23 cellular contexts compared by ENCODE assay signal in the genomic region with DNA sequence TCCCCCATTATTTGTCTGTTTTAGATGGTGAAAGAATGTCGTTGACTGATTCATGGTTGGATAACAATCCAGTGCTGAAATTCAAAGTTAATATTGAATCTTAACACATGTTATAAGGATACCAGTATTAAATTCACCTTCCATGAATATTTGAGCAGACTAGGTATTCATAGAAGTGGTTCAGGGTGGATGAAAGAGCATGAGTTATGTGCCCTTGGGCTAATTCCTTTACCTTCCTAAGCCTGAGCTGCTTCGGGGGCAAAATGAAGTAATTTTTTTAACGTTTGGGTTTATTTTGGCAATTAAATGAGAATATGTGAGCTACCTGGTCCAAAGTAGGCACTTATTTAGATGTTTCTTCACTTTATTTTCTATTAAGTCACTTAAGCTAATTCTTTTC. TPM values are rescaled to one million over a fixed set of nuclear protein-coding genes. Genes with fewer than 3 reads are reported as not detected.
DNase-seq lines count a peak whose midpoint lies in the region; ATAC-seq, FAIRE-seq and TF ChIP-seq lines count a peak whose summit lies in the region.
"Had no signal": no experiment of that assay in that cellular context is flagged by ENCODE, and none has a peak within 500 bp of the region (broad histone marks: within the 10 kb centered on the region; RNA-seq: fewer than 3 reads in every experiment).

No MANE protein-coding gene starts in this region.

- H3K4me3 ChIP-seq in PC-3 (ENCODE audit: low read length) (no peak overlapping the region), bronchial epithelial cell (ENCODE audit: low read depth, low read length) (no peak overlapping the region), keratinocyte (ENCODE audit: control insufficient read depth in 2 of 3, extremely low read depth in 1 of 3, insufficient read depth in 2 of 3, low read depth in 1 of 3, low read length in 3 of 3) (no peak overlapping the region), SJCRH30 (no peak overlapping the region)
- H3K4me3 ChIP-seq: BLaER1 had no signal

- no peak overlapping the region for H3K27ac Mint-ChIP-seq in CD4-positive, alpha-beta T cell
- H3K27ac Mint-ChIP-seq: CD4-positive, alpha-beta memory T cell; CD8-positive, alpha-beta memory T cell had no signal

- H3K9ac ChIP-seq in PC-3 (ENCODE audit: low read length) (no peak overlapping the region), keratinocyte (ENCODE audit: control insufficient read depth, extremely low read depth, insufficient read depth, low read length) (no peak overlapping the region)
- H3K9ac ChIP-seq: BLaER1 had no signal

- H3K79me2 ChIP-seq in PC-3 (ENCODE audit: low read length) (no peaks in the 10 kb centered on the region), keratinocyte (ENCODE audit: control insufficient read depth, insufficient read depth, low read length) (no peaks in the 10 kb centered on the region)

- H4K20me1 ChIP-seq in PC-3 (ENCODE audit: low read length) (no peaks in the 10 kb centered on the region), keratinocyte (ENCODE audit: control insufficient read depth, extremely low read depth, insufficient read depth, low read length) (no peaks in the 10 kb centered on the region)
- H4K20me1 ChIP-seq: BLaER1 had no signal

- H3K4me1 Mint-ChIP-seq in CD4-positive, alpha-beta T cell (ENCODE audit: low read depth) = peaks cover 11% of the 10 kb centered on the region

- H3K9me2 ChIP-seq in PC-3 (replicated peaks; ENCODE audit: low read length) = no peaks in the 10 kb centered on the region

- peak; percentile 29 for DNase-seq in PC-3
- peak; percentile 13 for DNase-seq in bronchial epithelial cell (ENCODE audit: low read depth)
- no peak for DNase-seq in keratinocyte (ENCODE audit: low read depth, low spot score)
- peak; percentile 39 for DNase-seq in renal cortical epithelial cell (ENCODE audit: low read depth)
- no peak for DNase-seq in SJCRH30
- DNase-seq in C1 segment of cervical spinal cord (lab: John Stamatoyannopoulos, UW) = no peak
- no peak for DNase-seq in CD4-positive, alpha-beta T cell
- DNase-seq: 8988T; ACHN; BE2C; CD4-positive, alpha-beta memory T cell; CD8-positive, alpha-beta memory T cell; COR-L47; DMS79 treated with DMSO at 0.1 percent for 48 hours; GF-D8 had no signal

- no peaks in the 10 kb centered on the region for H3K36me3 Mint-ChIP-seq in CD4-positive, alpha-beta T cell (ENCODE audit: low read depth)
- H3K36me3 Mint-ChIP-seq: CD4-positive, alpha-beta memory T cell; CD8-positive, alpha-beta memory T cell had no signal

- intact Hi-C loops in PC-3 (cut with micrococcal nuclease) = loop anchor here (10.0 kb wide), 1 partner anchor 477 kb away; no protein-coding TSS in a partner anchor
- intact Hi-C loops in CD4-positive, alpha-beta T cell (cut with DNase I, micrococcal nuclease) = loop anchor here (10.0 kb wide), 1 partner anchor 213 kb away; no protein-coding TSS in a partner anchor

- TF ChIP-seq CTCF in PC-3 (conservative IDR thresholded peaks at IDR 0.05; ENCODE audit: low read depth, low read length) (no peak), bronchial epithelial cell (IDR thresholded peaks at IDR 0.05; ENCODE audit: insufficient read depth, low read length, severe bottlenecking) (no peak), keratinocyte (optimal IDR thresholded peaks at IDR 0.05 in 1 of 3, IDR thresholded peaks at IDR 0.05 in 1 of 3, conservative IDR thresholded peaks at IDR 0.05 in 1 of 3; ENCODE audit: extremely low read depth in 1 of 3, insufficient read depth in 2 of 3, low read length in 3 of 3) (no peak)
- no peak for TF ChIP-seq CTCF in CD4-positive, alpha-beta T cell (IDR thresholded peaks at IDR 0.05)

- CTCF ChIA-PET in PC-3 (lab: Charles Lee) = no interaction called here
- CTCF ChIA-PET in CD4-positive, alpha-beta T cell (lab: Charles Lee) = interaction anchor here (1.3 kb wide), 1 partner anchor 11 kb away, joined by 3 read pairs; no protein-coding TSS in a partner anchor

- no peaks in the 10 kb centered on the region for H3F3A ChIP-seq in PC-3 (ENCODE audit: low read length, unreplicated experiment)

- ATAC-seq in PC-3 (no peak), GM19467 (IDR thresholded peaks at IDR 0.05; ENCODE audit: unreplicated experiment) (no peak)
- ATAC-seq in CD4-positive, alpha-beta T cell (ENCODE audit: poor library complexity) = no peak

- H3K27me3 ChIP-seq in PC-3 (ENCODE audit: low read length) (no peaks in the 10 kb centered on the region), bronchial epithelial cell (ENCODE audit: control insufficient read depth, insufficient read depth, low read length) (peaks cover 18% of the 10 kb centered on the region), keratinocyte (ENCODE audit: control insufficient read depth, extremely low read depth, insufficient read depth, low read length) (peaks cover 34% of the 10 kb centered on the region), SJCRH30 (no peaks in the 10 kb centered on the region)
- peaks cover 45% of the 10 kb centered on the region for H3K27me3 ChIP-seq in CD4-positive, alpha-beta T cell (ENCODE audit: control insufficient read depth, insufficient read depth, low read length)
- H3K27me3 ChIP-seq: BE2C, BLaER1 had no signal

- H3K9me1 ChIP-seq in keratinocyte (ENCODE audit: control insufficient read depth, extremely low read depth, insufficient read depth, low read length) = no peaks in the 10 kb centered on the region

- BruUV-seq in PC-3 (replicated peaks; lab: Mats Ljungman, UMichigan) = no TSS peak

- POLR2A ChIA-PET in PC-3 (lab: Charles Lee; ENCODE audit: unreplicated experiment) = no interaction called here
- POLR2A ChIA-PET in CD4-positive, alpha-beta T cell (lab: Charles Lee) = no interaction called here

- H3K9me3 Mint-ChIP-seq in CD4-positive, alpha-beta T cell = no peaks in the 10 kb centered on the region
- H3K9me3 Mint-ChIP-seq: CD4-positive, alpha-beta memory T cell; CD8-positive, alpha-beta memory T cell had no signal

- H3K36me3 ChIP-seq in PC-3 (ENCODE audit: low read depth, low read length) (no peaks in the 10 kb centered on the region), bronchial epithelial cell (ENCODE audit: control insufficient read depth, insufficient read depth, low read length) (no peaks in the 10 kb centered on the region), keratinocyte (ENCODE audit: control insufficient read depth in 2 of 2, extremely low read depth in 1 of 2, insufficient read depth in 2 of 2, low read length in 2 of 2) (no peaks in the 10 kb centered on the region), SJCRH30 (no peaks in the 10 kb centered on the region)
- H3K36me3 ChIP-seq: BE2C, BLaER1 had no signal

- H3K27me3 Mint-ChIP-seq in CD4-positive, alpha-beta T cell = peaks cover 58% of the 10 kb centered on the region

- H2AFZ ChIP-seq in PC-3 (ENCODE audit: low read length) (peak overlapping the region; percentile 40; the same call in 1 of the 2 replicates), keratinocyte (ENCODE audit: control insufficient read depth, low read length) (no peak overlapping the region)

- H3K4me1 ChIP-seq in PC-3 (ENCODE audit: insufficient read depth, low read length) (peaks cover 14% of the 10 kb centered on the region), keratinocyte (ENCODE audit: control insufficient read depth, extremely low read depth, insufficient read depth, low read length) (peaks cover 2% of the 10 kb centered on the region), SJCRH30 (no peaks in the 10 kb centered on the region)
- H3K4me1 ChIP-seq: BLaER1 had no signal

- H3K9me3 ChIP-seq in PC-3 (ENCODE audit: low read length) (no peaks in the 10 kb centered on the region), keratinocyte (ENCODE audit: control insufficient read depth, low read depth, low read length) (no peaks in the 10 kb centered on the region), SJCRH30 (replicated peaks) (no peaks in the 10 kb centered on the region)
- no peaks in the 10 kb centered on the region for H3K9me3 ChIP-seq in CD4-positive, alpha-beta T cell (ENCODE audit: control insufficient read depth, low read length)
- H3K9me3 ChIP-seq: BE2C had no signal

- dilution Hi-C loops in keratinocyte (cut with MboI; ENCODE audit: extremely low pct_ligation_motif_present, low sequenced_read_pairs) = no loop called here

- H3K27ac ChIP-seq in PC-3 (ENCODE audit: low read length) (no peak overlapping the region), keratinocyte (ENCODE audit: control insufficient read depth, insufficient read depth, low read length) (no peak overlapping the region), SJCRH30 (no peak overlapping the region)
- no peak overlapping the region for H3K27ac ChIP-seq in CD4-positive, alpha-beta T cell (ENCODE audit: low read depth, low read length)
- H3K27ac ChIP-seq: BLaER1, C4-2B had no signal

- H3K4me3 Mint-ChIP-seq in CD4-positive, alpha-beta T cell = no peak overlapping the region
- H3K4me3 Mint-ChIP-seq: CD4-positive, alpha-beta memory T cell; CD8-positive, alpha-beta memory T cell had no signal

- FAIRE-seq in bronchial epithelial cell (lab: Jason Lieb, UNC) = no peak
- FAIRE-seq in keratinocyte (lab: Jason Lieb, UNC) = peak; percentile 13
- FAIRE-seq: A204.1, G401.6, GM12891, GM19239 had no signal

- H3K4me2 ChIP-seq in PC-3 (ENCODE audit: low read length) = no peak overlapping the region
- H3K4me2 ChIP-seq in keratinocyte (ENCODE audit: control insufficient read depth, extremely low read depth, insufficient read depth, low read depth, low read length) = no peak overlapping the region
- H3K4me2 ChIP-seq: BLaER1 had no signal

RNA-seq across cellular contexts. Expression of a gene that starts 2.7 kb away (rescaled TPM):
- total RNA-seq in PC-3 (2014; rRNA removed) (2.1 and 2.7 TPM in 2 replicates), bronchial epithelial cell (not detected in 2 replicates), renal cortical epithelial cell (0.05 TPM in 1 of 2 replicates, not detected in the other)
- polyA plus RNA-seq in keratinocyte = 0.50 to 0.93 TPM (median 0.68 TPM) in 3 replicates
- not detected for polyA plus RNA-seq in keratinocyte (2011; ENCODE audit: low read depth)
- 0.58 and 1.6 TPM in 2 replicates for polyA plus RNA-seq in keratinocyte (2011; cell fraction: cytosol; rRNA removed)
- 0.67 and 0.68 TPM in 2 replicates for polyA plus RNA-seq in keratinocyte (2011; cell fraction: nucleus; rRNA removed)
- polyA plus RNA-seq in keratinocyte (2012; ENCODE audit: low replicate concordance) = 0.03 and 0.81 TPM in 2 replicates
- polyA minus RNA-seq in keratinocyte = 0.13 to 0.32 TPM in 2 of 3 replicates, not detected in the other
- polyA minus RNA-seq in keratinocyte (2011; cell fraction: cytosol; rRNA and poly(A)+ RNA removed) = not detected
- 0.21 and 0.39 TPM in 2 replicates for polyA minus RNA-seq in keratinocyte (2011; cell fraction: nucleus; rRNA and poly(A)+ RNA removed)
- 0.02 and 0.05 TPM in 2 replicates for total RNA-seq in SJCRH30 (2014; rRNA removed; shearing (Covaris generic))
- not detected for total RNA-seq in CD4-positive, alpha-beta T cell
- total RNA-seq: A673; CD4-positive, alpha-beta memory T cell; CD8-positive, alpha-beta memory T cell had no signal
- polyA plus RNA-seq: CD4-positive, alpha-beta memory T cell; CD8-positive, alpha-beta memory T cell had no signal

Comparison
In these comparisons a context has a peak if more than half of its experiments do, and no peak if none do; other contexts are left out.
1. DNase-seq: peak in PC-3 (single experiment), bronchial epithelial cell (single experiment) and renal cortical epithelial cell (single experiment); none in keratinocyte (single experiment), SJCRH30 (0 of 2), C1 segment of cervical spinal cord (0 of 14) and CD4-positive, alpha-beta T cell (0 of 10).